Comparison of ENCODE assay signal across 1 cellular context in the genomic region with DNA sequence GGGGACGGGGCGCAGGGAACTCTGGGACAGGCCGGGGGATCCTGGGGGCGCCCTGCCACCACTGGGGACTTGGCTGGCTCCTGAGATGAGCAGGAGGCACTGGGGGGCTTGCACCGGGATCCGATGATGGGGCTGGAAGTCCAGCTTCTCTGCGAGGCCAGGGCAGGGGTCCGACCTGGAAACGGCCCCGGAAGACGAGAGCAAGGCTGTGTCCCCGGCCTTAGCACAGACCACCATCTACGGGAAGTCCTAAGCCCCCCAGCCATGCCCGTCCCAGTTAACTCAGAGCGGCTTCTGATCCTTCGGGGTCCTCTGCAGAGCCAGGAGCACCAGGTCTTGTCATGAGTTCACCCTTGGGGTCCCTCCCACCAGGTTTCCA.
TF ChIP-seq lines count a peak whose summit lies in the region.

No MANE protein-coding gene starts in this region.

TF ChIP-seq in GM12878, 131 proteins besides CTCF, POLR2A, EP300 and RAD21:
- TF ChIP-seq PML (IDR thresholded peaks at IDR 0.05; ENCODE audit: low read length): no peak
- TF ChIP-seq RBBP5 (conservative IDR thresholded peaks at IDR 0.05): no peak
- no peak for TF ChIP-seq SIN3A (IDR thresholded peaks at IDR 0.05; ENCODE audit: low read depth, low read length)
- no peak for TF ChIP-seq MTA2 (IDR thresholded peaks at IDR 0.05; ENCODE audit: low read depth)
- TF ChIP-seq CBX5 (IDR thresholded peaks at IDR 0.05; ENCODE audit: low read depth): no peak
- TF ChIP-seq CBX3 (IDR thresholded peaks at IDR 0.05; ENCODE audit: borderline replicate concordance, low read depth): no peak
- no peak for TF ChIP-seq BMI1 (IDR thresholded peaks at IDR 0.05; ENCODE audit: borderline replicate concordance)
- TF ChIP-seq WRNIP1 (IDR thresholded peaks at IDR 0.05; ENCODE audit: borderline replicate concordance, low read depth, low read length): no peak
- TF ChIP-seq ZNF687 (IDR thresholded peaks at IDR 0.05): no peak
- TF ChIP-seq, protein P1, sequence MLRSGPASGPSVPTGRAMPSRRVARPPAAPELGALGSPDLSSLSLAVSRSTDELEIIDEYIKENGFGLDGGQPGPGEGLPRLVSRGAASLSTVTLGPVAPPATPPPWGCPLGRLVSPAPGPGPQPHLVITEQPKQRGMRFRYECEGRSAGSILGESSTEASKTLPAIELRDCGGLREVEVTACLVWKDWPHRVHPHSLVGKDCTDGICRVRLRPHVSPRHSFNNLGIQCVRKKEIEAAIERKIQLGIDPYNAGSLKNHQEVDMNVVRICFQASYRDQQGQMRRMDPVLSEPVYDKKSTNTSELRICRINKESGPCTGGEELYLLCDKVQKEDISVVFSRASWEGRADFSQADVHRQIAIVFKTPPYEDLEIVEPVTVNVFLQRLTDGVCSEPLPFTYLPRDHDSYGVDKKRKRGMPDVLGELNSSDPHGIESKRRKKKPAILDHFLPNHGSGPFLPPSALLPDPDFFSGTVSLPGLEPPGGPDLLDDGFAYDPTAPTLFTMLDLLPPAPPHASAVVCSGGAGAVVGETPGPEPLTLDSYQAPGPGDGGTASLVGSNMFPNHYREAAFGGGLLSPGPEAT (IDR thresholded peaks at IDR 0.05; ENCODE audit: low read depth): no peak
TF ChIP-seq in GM12878: peak in this region for 0.
